ENCODE assay signal across 1 cellular context in the genomic region with DNA sequence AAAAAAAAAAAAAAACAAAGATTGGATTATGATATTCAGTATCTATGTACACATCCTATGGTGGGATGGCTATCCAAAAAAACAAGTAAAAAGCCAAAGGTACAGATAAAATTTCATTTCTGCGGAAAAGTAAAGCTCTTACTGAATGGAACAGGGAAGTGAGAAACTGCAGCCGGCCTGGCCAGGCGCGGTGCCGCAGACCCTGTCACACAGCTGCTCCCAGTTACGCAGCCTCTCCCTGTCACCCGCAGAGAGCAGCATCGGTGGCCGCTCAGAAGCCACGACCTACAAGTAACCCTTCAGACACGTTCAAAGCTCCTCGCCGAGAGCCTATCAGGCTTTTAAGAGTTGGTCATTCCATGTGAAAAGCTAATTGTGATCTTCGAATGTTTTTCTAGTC.
TF ChIP-seq lines count a peak whose summit lies in the region.

No MANE protein-coding gene starts in this region.

TF ChIP-seq in GM23338, 12 proteins besides CTCF, POLR2A, EP300 and RAD21 (continued from another document):
- TF ChIP-seq ZNF462 (CRISPR knock-in tag; IDR thresholded peaks at IDR 0.05) (no peak), ZNF114 (CRISPR knock-in tag; IDR thresholded peaks at IDR 0.05) (no peak), STAT1 (IDR thresholded peaks at IDR 0.05; ENCODE audit: unreplicated experiment) (no peak), EZH2 (IDR thresholded peaks at IDR 0.05; ENCODE audit: low read depth, unreplicated experiment) (no peak), CREB1 (CRISPR knock-in tag; IDR thresholded peaks at IDR 0.05; ENCODE audit: low read depth) (no peak), NANOG (IDR thresholded peaks at IDR 0.05; ENCODE audit: borderline replicate concordance) (no peak), POLR2AphosphoS5 (IDR thresholded peaks at IDR 0.05; ENCODE audit: low read depth) (no peak), EZH2phosphoT487 (IDR thresholded peaks at IDR 0.05; ENCODE audit: unreplicated experiment) (no peak), ETS1 (IDR thresholded peaks at IDR 0.05) (no peak), JUNB (IDR thresholded peaks at IDR 0.05; ENCODE audit: unreplicated experiment) (no peak)
- TF ChIP-seq, protein P1, sequence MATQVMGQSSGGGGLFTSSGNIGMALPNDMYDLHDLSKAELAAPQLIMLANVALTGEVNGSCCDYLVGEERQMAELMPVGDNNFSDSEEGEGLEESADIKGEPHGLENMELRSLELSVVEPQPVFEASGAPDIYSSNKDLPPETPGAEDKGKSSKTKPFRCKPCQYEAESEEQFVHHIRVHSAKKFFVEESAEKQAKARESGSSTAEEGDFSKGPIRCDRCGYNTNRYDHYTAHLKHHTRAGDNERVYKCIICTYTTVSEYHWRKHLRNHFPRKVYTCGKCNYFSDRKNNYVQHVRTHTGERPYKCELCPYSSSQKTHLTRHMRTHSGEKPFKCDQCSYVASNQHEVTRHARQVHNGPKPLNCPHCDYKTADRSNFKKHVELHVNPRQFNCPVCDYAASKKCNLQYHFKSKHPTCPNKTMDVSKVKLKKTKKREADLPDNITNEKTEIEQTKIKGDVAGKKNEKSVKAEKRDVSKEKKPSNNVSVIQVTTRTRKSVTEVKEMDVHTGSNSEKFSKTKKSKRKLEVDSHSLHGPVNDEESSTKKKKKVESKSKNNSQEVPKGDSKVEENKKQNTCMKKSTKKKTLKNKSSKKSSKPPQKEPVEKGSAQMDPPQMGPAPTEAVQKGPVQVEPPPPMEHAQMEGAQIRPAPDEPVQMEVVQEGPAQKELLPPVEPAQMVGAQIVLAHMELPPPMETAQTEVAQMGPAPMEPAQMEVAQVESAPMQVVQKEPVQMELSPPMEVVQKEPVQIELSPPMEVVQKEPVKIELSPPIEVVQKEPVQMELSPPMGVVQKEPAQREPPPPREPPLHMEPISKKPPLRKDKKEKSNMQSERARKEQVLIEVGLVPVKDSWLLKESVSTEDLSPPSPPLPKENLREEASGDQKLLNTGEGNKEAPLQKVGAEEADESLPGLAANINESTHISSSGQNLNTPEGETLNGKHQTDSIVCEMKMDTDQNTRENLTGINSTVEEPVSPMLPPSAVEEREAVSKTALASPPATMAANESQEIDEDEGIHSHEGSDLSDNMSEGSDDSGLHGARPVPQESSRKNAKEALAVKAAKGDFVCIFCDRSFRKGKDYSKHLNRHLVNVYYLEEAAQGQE (IDR thresholded peaks at IDR 0.05; ENCODE audit: unreplicated experiment): no peak
